ENCODE assay signal across 16 cellular contexts in the genomic region with DNA sequence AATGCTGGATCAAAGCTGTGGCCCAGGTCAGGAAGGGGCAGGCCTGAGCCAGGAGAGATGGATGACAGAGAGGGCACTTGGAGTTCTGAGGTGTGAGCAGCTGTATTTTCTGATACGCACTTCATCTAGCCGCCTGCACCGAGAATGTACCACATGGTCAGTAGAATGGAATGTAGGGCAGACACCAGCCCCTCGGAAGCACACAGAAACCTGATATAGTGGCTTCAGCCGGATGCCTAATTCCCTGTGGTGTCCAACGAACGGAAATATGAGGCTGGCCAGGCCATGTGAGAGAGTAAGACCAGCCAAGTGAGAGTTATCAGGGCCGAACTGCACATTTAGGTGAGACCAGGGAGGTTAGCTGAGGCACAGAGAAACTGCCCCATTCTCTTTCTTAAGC. TPM values are rescaled to one million over a fixed set of nuclear protein-coding genes. Genes with fewer than 3 reads are reported as not detected.
DNase-seq lines count a peak whose midpoint lies in the region; ATAC-seq and TF ChIP-seq lines count a peak whose summit lies in the region.
"Had no signal": no experiment of that assay in that cellular context is flagged by ENCODE, and none has a peak within 500 bp of the region (broad histone marks: within the 10 kb centered on the region; RNA-seq: fewer than 3 reads in every experiment).

No MANE protein-coding gene starts in this region.

- DNase-seq in Daoy (ENCODE audit: low read depth) (peak; percentile 83), cardiac muscle cell (ENCODE audit: low read depth in 1 of 2, low spot score in 1 of 2) (peak; percentile 59 to 82), retina (peak; percentile 33), NCI-H1930 (lab: John Stamatoyannopoulos, UW) (no peak), cerebellar nuclear complex (lab: John Stamatoyannopoulos, UW) (no peak)
- DNase-seq in activated naive CD4-positive, alpha-beta T cell treated with anti-CD3 and anti-CD28 coated beads, Interleukin-2, amount 50 U/mL, for 16 hours: no peak
- DNase-seq: activated CD8-positive, alpha-beta memory T cell treated with anti-CD3 and anti-CD28 coated beads, Interleukin-2, amount 50 U/mL, for 4 hours; body of pancreas; CD8-positive, alpha-beta T cell; foreskin keratinocyte; Karpas-422; midbrain; NCI-H69; T-helper 2 cell had no signal

- no peaks in the 10 kb centered on the region for H3K36me3 ChIP-seq in cardiac muscle cell

- no peak overlapping the region for H3K4me3 ChIP-seq in cardiac muscle cell
- H3K4me3 ChIP-seq: body of pancreas had no signal

- peaks cover 6% of the 10 kb centered on the region for H3K4me1 ChIP-seq in cardiac muscle cell (ENCODE audit: low read depth)
- H3K4me1 ChIP-seq: foreskin keratinocyte had no signal

- ATAC-seq in SK-N-SH treated with all-trans-retinoic acid at 6 μM for 48 hours (peak; percentile 95), HG02798 (IDR thresholded peaks at IDR 0.05; ENCODE audit: poor library complexity, unreplicated experiment) (no peak)
- ATAC-seq: body of pancreas; CD8-positive, alpha-beta T cell; foreskin keratinocyte had no signal

- no peaks in the 10 kb centered on the region for H3K9me3 ChIP-seq in cardiac muscle cell (ENCODE audit: low read depth)
- H3K9me3 ChIP-seq: body of pancreas had no signal

- H3K27me3 ChIP-seq in cardiac muscle cell: no peaks in the 10 kb centered on the region
- H3K27me3 ChIP-seq: body of pancreas, foreskin keratinocyte had no signal

- no peak overlapping the region for H3K27ac ChIP-seq in cardiac muscle cell
- H3K27ac ChIP-seq: body of pancreas, foreskin keratinocyte had no signal

- no peak for TF ChIP-seq CTCF in cardiac muscle cell (IDR thresholded peaks at IDR 0.05; ENCODE audit: low read depth, low read length)

TF ChIP-seq in SK-N-SH treated with all-trans-retinoic acid at 6 μM for 48 hours, 23 proteins besides CTCF, POLR2A, EP300 and RAD21:
- TF ChIP-seq TCF4 (CRISPR knock-in tag; IDR thresholded peaks at IDR 0.05; ENCODE audit: borderline replicate concordance): no peak
- TF ChIP-seq, protein P1, sequence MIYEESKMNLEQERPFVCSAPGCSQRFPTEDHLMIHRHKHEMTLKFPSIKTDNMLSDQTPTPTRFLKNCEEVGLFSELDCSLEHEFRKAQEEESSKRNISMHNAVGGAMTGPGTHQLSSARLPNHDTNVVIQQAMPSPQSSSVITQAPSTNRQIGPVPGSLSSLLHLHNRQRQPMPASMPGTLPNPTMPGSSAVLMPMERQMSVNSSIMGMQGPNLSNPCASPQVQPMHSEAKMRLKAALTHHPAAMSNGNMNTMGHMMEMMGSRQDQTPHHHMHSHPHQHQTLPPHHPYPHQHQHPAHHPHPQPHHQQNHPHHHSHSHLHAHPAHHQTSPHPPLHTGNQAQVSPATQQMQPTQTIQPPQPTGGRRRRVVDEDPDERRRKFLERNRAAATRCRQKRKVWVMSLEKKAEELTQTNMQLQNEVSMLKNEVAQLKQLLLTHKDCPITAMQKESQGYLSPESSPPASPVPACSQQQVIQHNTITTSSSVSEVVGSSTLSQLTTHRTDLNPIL (CRISPR knock-in tag; IDR thresholded peaks at IDR 0.05; ENCODE audit: low read depth): no peak

RNA-seq across cellular contexts. Expression of a gene that starts 46.7 kb away (rescaled TPM):
- 1.6 and 2.5 TPM in 2 replicates for total RNA-seq in Daoy (2014; rRNA removed; shearing (Covaris generic))
- total RNA-seq in cardiac muscle cell: 0.99 and 1.9 TPM in 2 replicates
- polyA plus RNA-seq in cardiac muscle cell: 1.6 and 3.0 TPM in 2 replicates
- total RNA-seq: CD8-positive, alpha-beta T cell had no signal

RNA-seq across cellular contexts. Expression of a gene that starts 53.3 kb away (rescaled TPM):
- total RNA-seq in Daoy (2014; rRNA removed; shearing (Covaris generic)): 8.5 and 10.3 TPM in 2 replicates
- total RNA-seq in cardiac muscle cell: 6.0 and 8.7 TPM in 2 replicates
- polyA plus RNA-seq in cardiac muscle cell: 8.5 and 16.0 TPM in 2 replicates

Comparison
In these comparisons a context has a peak if more than half of its experiments do, and no peak if none do; other contexts are left out.
1. DNase-seq: peak in Daoy (single experiment), cardiac muscle cell (2 of 2) and retina (single experiment); none in NCI-H1930 (0 of 2), cerebellar nuclear complex (0 of 2) and activated naive CD4-positive, alpha-beta T cell treated with anti-CD3 and anti-CD28 coated beads, Interleukin-2, amount 50 U/mL, for 16 hours (single experiment).